22 cellular contexts compared by ENCODE assay signal in genomic region chr13:78655906-78656305, GRCh38. TPM values are rescaled to one million over a fixed set of nuclear protein-coding genes. Genes with fewer than 3 reads are reported as not detected.
"Had no signal": no experiment of that assay in that cellular context is flagged by ENCODE, and none has a peak within 500 bp of the region (broad histone marks: within the 10 kb centered on the region; RNA-seq: fewer than 3 reads in every experiment).

No MANE protein-coding gene starts in this region.

- H3K4me3 ChIP-seq: lower lobe of right lung, skin epidermis, transverse colon had no signal

- H3K27ac ChIP-seq: epithelial cell of prostate, lower lobe of right lung, transverse colon had no signal

- H3K36me3 ChIP-seq: lower lobe of right lung, transverse colon had no signal

- ATAC-seq: activated CD4-positive, CD25-positive, alpha-beta regulatory T cell treated with anti-CD3 and anti-CD28 coated beads, Interleukin-2, amount 50 U/mL, for 24 hours; left cardiac atrium; lower lobe of right lung; right cardiac atrium had no signal

- H3K27ac Mint-ChIP-seq: activated T-helper 2 cell treated with anti-CD3 and anti-CD28 coated beads, Interferon-gamma antibody, Interleukin-2, Interleukin-4, amounts not matched to agents 10 μg/mL and 5 μg/mL and 100 μg/mL, durations not matched to agents 14 hours and 24 hours and 36 hours had no signal

- H3K9me3 ChIP-seq: lower lobe of right lung, transverse colon had no signal

- H3K27me3 ChIP-seq: transverse colon had no signal

- H3K9me3 Mint-ChIP-seq: activated T-helper 2 cell treated with anti-CD3 and anti-CD28 coated beads, Interferon-gamma antibody, Interleukin-2, Interleukin-4, amounts not matched to agents 10 μg/mL and 5 μg/mL and 100 μg/mL, durations not matched to agents 14 hours and 24 hours and 36 hours had no signal

- DNase-seq: activated CD4-positive, alpha-beta T cell treated with anti-CD3 and anti-CD28 coated beads, Interleukin-2, amount 50 U/mL, for 1 hour; activated CD8-positive, alpha-beta memory T cell treated with anti-CD3 and anti-CD28 coated beads for 24 hours; activated naive CD4-positive, alpha-beta T cell treated with anti-CD3 and anti-CD28 coated beads, Interleukin-2, amount 50 U/mL, for 16 hours; amniotic stem cell; cortex of kidney; effector memory CD4-positive, alpha-beta T cell; foreskin melanocyte; head of caudate nucleus; left cardiac atrium; lower lobe of right lung; midbrain; nucleus accumbens; posterior cingulate gyrus; right cardiac atrium; stimulated activated CD4-positive, alpha-beta T cell treated with anti-CD3 and anti-CD28 coated beads, Interleukin-4, amount 100 ng/mL, for 24 hours; stimulated activated naive CD4-positive, alpha-beta T cell treated with Interleukin-2 at 50 U/mL for 16 hours; transverse colon had no signal

RNA-seq across cellular contexts. Expression of gene POU4F1, which starts 52.6 kb away (rescaled TPM):
- total RNA-seq: fibroblast of lung, left cardiac atrium, lower lobe of right lung, right cardiac atrium, transverse colon had no signal
- polyA plus RNA-seq: fibroblast of lung, right cardiac atrium had no signal
